In genomic region chr13:49494645-49495044, GRCh38 we compare ENCODE assay signal across 8 cellular contexts. TPM values are rescaled to one million over a fixed set of nuclear protein-coding genes. Genes with fewer than 3 reads are reported as not detected.
DNase-seq lines count a peak whose midpoint lies in the region; ATAC-seq and TF ChIP-seq lines count a peak whose summit lies in the region.

No MANE protein-coding gene starts in this region.

- H3K36me3 ChIP-seq in BLaER1 = peaks cover 46% of the 10 kb centered on the region
- no peaks in the 10 kb centered on the region for H3K36me3 ChIP-seq in body of pancreas (replicated peaks in 1 of 2; ENCODE audit: insufficient read depth in 1 of 2, low read depth in 2 of 2)

- H3K9me3 Mint-ChIP-seq in IgD-negative memory B cell (no peaks in the 10 kb centered on the region), natural killer cell (no peaks in the 10 kb centered on the region)

- H3K9me3 ChIP-seq in BLaER1 = no peaks in the 10 kb centered on the region
- no peaks in the 10 kb centered on the region for H3K9me3 ChIP-seq in body of pancreas

- no peak for TF ChIP-seq POLR2A in body of pancreas (IDR thresholded peaks at IDR 0.05)

- H3K27ac Mint-ChIP-seq in IgD-negative memory B cell = peak overlapping the region; percentile 46 to 99 (median 74)
- peak overlapping the region; percentile 81 to 97 for H3K27ac Mint-ChIP-seq in natural killer cell

- H3K4me1 ChIP-seq in BLaER1 = peaks cover 49% of the 10 kb centered on the region
- peaks cover 16% of the 10 kb centered on the region for H3K4me1 ChIP-seq in body of pancreas

- DNase-seq in body of pancreas = no peak
- no peak for DNase-seq in natural killer cell
- DNase-seq in NCI-H2029 (lab: John Stamatoyannopoulos, UW) = no peak
- no peak for DNase-seq in NCI-H510A (lab: John Stamatoyannopoulos, UW)
- DNase-seq in 8988T = no peak

- H3K27ac ChIP-seq in BLaER1 (peak overlapping the region; percentile 88), body of pancreas (peak overlapping the region in 3 of 4 donors; percentile 97 to 98 (median 97))

- no peaks in the 10 kb centered on the region for H4K20me1 ChIP-seq in BLaER1

- H3K4me3 ChIP-seq in BLaER1 (peak overlapping the region; percentile 75), body of pancreas (peak overlapping the region; percentile 55 to 64)

- no peak for TF ChIP-seq CTCF in body of pancreas (IDR thresholded peaks at IDR 0.05)
- no peak for TF ChIP-seq CTCF in natural killer cell (IDR thresholded peaks at IDR 0.05)

- no peaks in the 10 kb centered on the region for H3K27me3 ChIP-seq in BLaER1
- H3K27me3 ChIP-seq in body of pancreas = no peaks in the 10 kb centered on the region

- ATAC-seq in body of pancreas = no peak
- ATAC-seq in natural killer cell = no peak
- no peak for ATAC-seq in GM18517 (IDR thresholded peaks at IDR 0.05; ENCODE audit: unreplicated experiment)

- H3K4me3 Mint-ChIP-seq in IgD-negative memory B cell (peak overlapping the region; percentile 98 to 99 (median 98)), natural killer cell (peak overlapping the region; percentile 97)

- H3K9ac ChIP-seq in BLaER1 = peak overlapping the region; percentile 89

- H3K27me3 Mint-ChIP-seq in IgD-negative memory B cell (no peaks in the 10 kb centered on the region), natural killer cell (ENCODE audit: low read depth in 2 of 2) (no peaks in the 10 kb centered on the region)

- peak overlapping the region; percentile 83 for H3K4me2 ChIP-seq in BLaER1

- intact Hi-C loops in body of pancreas (cut with DNase I) = loop anchor here (10.0 kb wide), 1 partner anchor 90 kb away; the partner anchor contains the start of gene RCBTB1
- intact Hi-C loops in natural killer cell (cut with micrococcal nuclease) = loop anchor here (1.0 to 5.0 kb wide), 3 partner anchors 49 to 588 kb away; partner anchors contain the start of gene KPNA3

- H3K4me1 Mint-ChIP-seq in IgD-negative memory B cell (peaks cover 18 to 36% (median 21%) of the 10 kb centered on the region in 3 donors), natural killer cell (peaks cover 28 to 31% of the 10 kb centered on the region in 2 donors)

- H3K36me3 Mint-ChIP-seq in IgD-negative memory B cell = peaks cover 2% of the 10 kb centered on the region
- H3K36me3 Mint-ChIP-seq in natural killer cell = no peaks in the 10 kb centered on the region

- 25 to 33% methylated on average over 2 of the region's 2 CpGs for WGBS in body of pancreas, 2 donors

RNA-seq across cellular contexts. Expression of gene PHF11, which starts 1.1 kb away (rescaled TPM):
- 70.1 TPM for polyA plus RNA-seq in IgD-negative memory B cell
- total RNA-seq in body of pancreas = 10 to 100 TPM; 22.7 to 30.1 TPM
- 100 to 1,000 TPM in 2 of 3 donors, 10 to 100 TPM in 1; 89.0 to 113 (median 111) TPM for total RNA-seq in natural killer cell

RNA-seq across cellular contexts. Expression of gene SETDB2, which starts 50.6 kb away (rescaled TPM):
- polyA plus RNA-seq in IgD-negative memory B cell = 15.0 TPM
- total RNA-seq in body of pancreas (1 to 10 TPM; 4.9 to 8.6 TPM), natural killer cell (10 to 100 TPM; 15.8 to 17.4 (median 16.4) TPM)

RNA-seq across cellular contexts. Expression of gene CAB39L, which starts 50.8 kb away (rescaled TPM):
- polyA plus RNA-seq in IgD-negative memory B cell = 1.7 TPM
- total RNA-seq in body of pancreas = 10 to 100 TPM in 1 of 2 donors, 1 to 10 TPM in 1; 6.9 to 13.0 TPM
- total RNA-seq in natural killer cell = 1 to 10 TPM; 4.4 to 6.5 (median 6.0) TPM
